1 cellular context compared by ENCODE assay signal in the genomic region with DNA sequence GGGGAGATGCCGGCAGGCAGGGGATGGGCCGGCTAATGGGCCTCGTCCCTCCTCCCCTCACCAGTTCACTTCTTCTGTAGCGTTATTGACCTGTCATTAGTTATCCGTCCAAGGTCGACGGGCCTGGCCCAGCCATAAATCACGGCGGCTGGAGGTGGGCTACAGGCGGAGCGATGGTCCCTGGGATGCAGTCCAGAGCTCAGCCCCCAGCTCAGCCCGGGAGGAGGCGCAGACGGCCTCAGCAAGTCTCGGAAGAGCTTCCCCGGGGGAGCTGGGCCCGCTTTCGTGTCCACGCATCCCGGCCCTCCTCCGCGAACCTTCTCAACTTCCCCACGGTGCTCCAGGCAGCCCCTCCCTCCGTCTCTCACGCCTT.
TF ChIP-seq lines count a peak whose summit lies in the region.

No MANE protein-coding gene starts in this region.

TF ChIP-seq in WTC11, 78 proteins besides CTCF, POLR2A, EP300 and RAD21 (continued from another document):
- TF ChIP-seq, protein P1, sequence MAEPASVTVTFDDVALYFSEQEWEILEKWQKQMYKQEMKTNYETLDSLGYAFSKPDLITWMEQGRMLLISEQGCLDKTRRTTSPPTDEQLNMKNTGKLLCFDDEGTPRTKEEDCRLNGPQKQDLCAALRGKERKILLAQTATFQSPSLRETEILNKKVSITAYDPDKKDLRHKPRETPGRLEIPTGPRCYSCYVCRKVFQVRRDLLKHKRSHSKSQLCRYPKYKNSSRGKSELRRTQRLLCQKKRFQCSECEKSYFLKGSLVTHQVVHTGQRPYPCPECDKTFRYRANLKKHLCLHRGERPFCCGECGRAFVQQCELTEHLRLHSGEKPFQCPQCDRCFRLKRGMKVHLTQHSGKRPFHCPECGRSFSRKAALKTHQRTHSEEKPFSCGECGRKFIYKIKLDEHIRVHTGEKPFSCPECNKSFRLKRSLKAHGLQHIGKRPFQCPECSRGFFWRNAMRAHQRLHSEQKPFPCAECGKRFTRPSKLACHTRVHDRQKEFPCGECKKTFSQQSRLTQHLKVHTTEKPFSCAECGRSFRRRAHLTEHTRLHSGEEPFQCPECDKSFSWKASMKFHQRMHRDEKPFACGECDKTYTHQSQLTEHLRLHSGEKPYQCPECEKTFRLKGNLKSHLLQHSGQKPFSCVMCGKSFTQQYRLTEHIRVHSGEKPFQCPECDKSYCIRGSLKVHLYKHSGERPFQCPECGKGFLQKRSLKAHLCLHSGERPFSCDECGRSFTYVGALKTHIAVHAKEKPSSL (CRISPR knock-in tag; conservative IDR thresholded peaks at IDR 0.05): no peak
- TF ChIP-seq EMX1 (CRISPR knock-in tag; IDR thresholded peaks at IDR 0.05) (no peak), TP53 (CRISPR knock-in tag; IDR thresholded peaks at IDR 0.05) (no peak), TEAD4 (CRISPR knock-in tag; IDR thresholded peaks at IDR 0.05) (no peak), ZNF219 (CRISPR knock-in tag; IDR thresholded peaks at IDR 0.05; ENCODE audit: borderline replicate concordance) (no peak), ZNF232 (CRISPR knock-in tag; IDR thresholded peaks at IDR 0.05) (no peak)
- TF ChIP-seq, protein P2, sequence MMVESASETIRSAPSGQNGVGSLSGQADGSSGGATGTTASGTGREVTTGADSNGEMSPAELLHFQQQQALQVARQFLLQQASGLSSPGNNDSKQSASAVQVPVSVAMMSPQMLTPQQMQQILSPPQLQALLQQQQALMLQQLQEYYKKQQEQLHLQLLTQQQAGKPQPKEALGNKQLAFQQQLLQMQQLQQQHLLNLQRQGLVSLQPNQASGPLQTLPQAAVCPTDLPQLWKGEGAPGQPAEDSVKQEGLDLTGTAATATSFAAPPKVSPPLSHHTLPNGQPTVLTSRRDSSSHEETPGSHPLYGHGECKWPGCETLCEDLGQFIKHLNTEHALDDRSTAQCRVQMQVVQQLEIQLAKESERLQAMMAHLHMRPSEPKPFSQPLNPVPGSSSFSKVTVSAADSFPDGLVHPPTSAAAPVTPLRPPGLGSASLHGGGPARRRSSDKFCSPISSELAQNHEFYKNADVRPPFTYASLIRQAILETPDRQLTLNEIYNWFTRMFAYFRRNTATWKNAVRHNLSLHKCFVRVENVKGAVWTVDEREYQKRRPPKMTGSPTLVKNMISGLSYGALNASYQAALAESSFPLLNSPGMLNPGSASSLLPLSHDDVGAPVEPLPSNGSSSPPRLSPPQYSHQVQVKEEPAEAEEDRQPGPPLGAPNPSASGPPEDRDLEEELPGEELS (CRISPR knock-in tag; IDR thresholded peaks at IDR 0.05): no peak
- TF ChIP-seq, protein P3, sequence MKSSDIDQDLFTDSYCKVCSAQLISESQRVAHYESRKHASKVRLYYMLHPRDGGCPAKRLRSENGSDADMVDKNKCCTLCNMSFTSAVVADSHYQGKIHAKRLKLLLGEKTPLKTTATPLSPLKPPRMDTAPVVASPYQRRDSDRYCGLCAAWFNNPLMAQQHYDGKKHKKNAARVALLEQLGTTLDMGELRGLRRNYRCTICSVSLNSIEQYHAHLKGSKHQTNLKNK (CRISPR knock-in tag; IDR thresholded peaks at IDR 0.05): no peak
- TF ChIP-seq, protein P4, sequence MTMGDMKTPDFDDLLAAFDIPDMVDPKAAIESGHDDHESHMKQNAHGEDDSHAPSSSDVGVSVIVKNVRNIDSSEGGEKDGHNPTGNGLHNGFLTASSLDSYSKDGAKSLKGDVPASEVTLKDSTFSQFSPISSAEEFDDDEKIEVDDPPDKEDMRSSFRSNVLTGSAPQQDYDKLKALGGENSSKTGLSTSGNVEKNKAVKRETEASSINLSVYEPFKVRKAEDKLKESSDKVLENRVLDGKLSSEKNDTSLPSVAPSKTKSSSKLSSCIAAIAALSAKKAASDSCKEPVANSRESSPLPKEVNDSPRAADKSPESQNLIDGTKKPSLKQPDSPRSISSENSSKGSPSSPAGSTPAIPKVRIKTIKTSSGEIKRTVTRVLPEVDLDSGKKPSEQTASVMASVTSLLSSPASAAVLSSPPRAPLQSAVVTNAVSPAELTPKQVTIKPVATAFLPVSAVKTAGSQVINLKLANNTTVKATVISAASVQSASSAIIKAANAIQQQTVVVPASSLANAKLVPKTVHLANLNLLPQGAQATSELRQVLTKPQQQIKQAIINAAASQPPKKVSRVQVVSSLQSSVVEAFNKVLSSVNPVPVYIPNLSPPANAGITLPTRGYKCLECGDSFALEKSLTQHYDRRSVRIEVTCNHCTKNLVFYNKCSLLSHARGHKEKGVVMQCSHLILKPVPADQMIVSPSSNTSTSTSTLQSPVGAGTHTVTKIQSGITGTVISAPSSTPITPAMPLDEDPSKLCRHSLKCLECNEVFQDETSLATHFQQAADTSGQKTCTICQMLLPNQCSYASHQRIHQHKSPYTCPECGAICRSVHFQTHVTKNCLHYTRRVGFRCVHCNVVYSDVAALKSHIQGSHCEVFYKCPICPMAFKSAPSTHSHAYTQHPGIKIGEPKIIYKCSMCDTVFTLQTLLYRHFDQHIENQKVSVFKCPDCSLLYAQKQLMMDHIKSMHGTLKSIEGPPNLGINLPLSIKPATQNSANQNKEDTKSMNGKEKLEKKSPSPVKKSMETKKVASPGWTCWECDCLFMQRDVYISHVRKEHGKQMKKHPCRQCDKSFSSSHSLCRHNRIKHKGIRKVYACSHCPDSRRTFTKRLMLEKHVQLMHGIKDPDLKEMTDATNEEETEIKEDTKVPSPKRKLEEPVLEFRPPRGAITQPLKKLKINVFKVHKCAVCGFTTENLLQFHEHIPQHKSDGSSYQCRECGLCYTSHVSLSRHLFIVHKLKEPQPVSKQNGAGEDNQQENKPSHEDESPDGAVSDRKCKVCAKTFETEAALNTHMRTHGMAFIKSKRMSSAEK (CRISPR knock-in tag; IDR thresholded peaks at IDR 0.05; ENCODE audit: borderline replicate concordance): no peak
